Comparison of ENCODE assay signal across 9 cellular contexts in genomic region chr6:28635547-28636158, GRCh38.
A peak's percentile ranks its signal among the peaks of the same experiment; 100 is the strongest.
DNase-seq lines count a peak whose midpoint lies in the region; ATAC-seq and TF ChIP-seq lines count a peak whose summit lies in the region.
"Had no signal": no experiment of that assay in that cellular context is flagged by ENCODE, and none has a peak within 500 bp of the region (broad histone marks: within the 10 kb centered on the region; RNA-seq: fewer than 3 reads in every experiment).

No MANE protein-coding gene starts in this region.

- intact Hi-C loops in left ventricle myocardium superior (cut with micrococcal nuclease) = no loop called here

- no peak overlapping the region for H3K9ac ChIP-seq in iPS-18a (ENCODE audit: low read length)

- no peak overlapping the region for H3K27ac Mint-ChIP-seq in activated T-helper 17 cell treated with anti-CD3 and anti-CD28 coated beads, Interleukin-2, amount 50 U/mL, for 72 hours
- H3K27ac Mint-ChIP-seq in type B pancreatic cell = peak overlapping the region; percentile 29

- H3K27me3 ChIP-seq in right atrium auricular region (no peaks in the 10 kb centered on the region), iPS-18a (ENCODE audit: control insufficient read depth, insufficient read depth, low read length) (peaks cover 47% of the 10 kb centered on the region)

- peaks cover 11% of the 10 kb centered on the region for H3K9me3 Mint-ChIP-seq in activated T-helper 17 cell treated with anti-CD3 and anti-CD28 coated beads, Interleukin-2, amount 50 U/mL, for 72 hours
- H3K9me3 Mint-ChIP-seq in type B pancreatic cell = no peaks in the 10 kb centered on the region

- H3K4me3 ChIP-seq in right atrium auricular region (peak overlapping the region; percentile 40 to 43), iPS-18a (ENCODE audit: low read length) (peak overlapping the region; percentile 82)

- H3K4me1 Mint-ChIP-seq in activated T-helper 17 cell treated with anti-CD3 and anti-CD28 coated beads, Interleukin-2, amount 50 U/mL, for 72 hours = peaks cover 4% of the 10 kb centered on the region
- H3K4me1 Mint-ChIP-seq in type B pancreatic cell (ENCODE audit: unreplicated experiment) = peaks cover 13% of the 10 kb centered on the region

- TF ChIP-seq CTCF in right atrium auricular region (IDR thresholded peaks at IDR 0.05) = no peak
- no peak for TF ChIP-seq CTCF in type B pancreatic cell (conservative IDR thresholded peaks at IDR 0.05)

- DNase-seq in right atrium auricular region (ENCODE audit: low spot score) (no peak), left ventricle myocardium superior (no peak), type B pancreatic cell (ENCODE audit: extremely low spot score, unreplicated experiment) (no peak), RPMI8226 (no peak)
- DNase-seq in stimulated activated CD4-positive, alpha-beta T cell treated with anti-CD3 and anti-CD28 coated beads, Interleukin-4, amount 100 ng/mL, for 1 hour = no peak
- DNase-seq: Karpas-422 had no signal

- H3K27ac ChIP-seq in right atrium auricular region (peak overlapping the region in 1 of 2 donors; percentile 59), iPS-18a (ENCODE audit: low read length) (no peak overlapping the region)

- no peaks in the 10 kb centered on the region for H3K36me3 ChIP-seq in right atrium auricular region
- H3K36me3 ChIP-seq in iPS-18a (ENCODE audit: control insufficient read depth, low read depth, low read length) = no peaks in the 10 kb centered on the region

- no peak for ATAC-seq in left ventricle myocardium superior
- ATAC-seq in activated T-helper 17 cell treated with anti-CD3 and anti-CD28 coated beads, Interleukin-2, amount 50 U/mL, for 72 hours (replicated peaks) = no peak
- ATAC-seq in HG02970 (IDR thresholded peaks at IDR 0.05; ENCODE audit: low FRiP score, unreplicated experiment) = no peak

- H3K9me3 ChIP-seq in right atrium auricular region (no peaks in the 10 kb centered on the region), iPS-18a (ENCODE audit: control insufficient read depth, low read depth, low read length) (no peaks in the 10 kb centered on the region)

- H3K4me3 Mint-ChIP-seq in activated T-helper 17 cell treated with anti-CD3 and anti-CD28 coated beads, Interleukin-2, amount 50 U/mL, for 72 hours = peak overlapping the region; percentile 3
- H3K4me3 Mint-ChIP-seq in type B pancreatic cell = peak overlapping the region; percentile 96

- peaks cover 74% of the 10 kb centered on the region for H3K27me3 Mint-ChIP-seq in activated T-helper 17 cell treated with anti-CD3 and anti-CD28 coated beads, Interleukin-2, amount 50 U/mL, for 72 hours
- H3K27me3 Mint-ChIP-seq in type B pancreatic cell = peaks cover 41% of the 10 kb centered on the region

- H3K4me1 ChIP-seq in right atrium auricular region (peaks cover 0 to 11% of the 10 kb centered on the region in 2 donors), iPS-18a (ENCODE audit: control insufficient read depth, low read depth, low read length) (peaks cover 8% of the 10 kb centered on the region)

- H3K36me3 Mint-ChIP-seq in activated T-helper 17 cell treated with anti-CD3 and anti-CD28 coated beads, Interleukin-2, amount 50 U/mL, for 72 hours (ENCODE audit: low read depth) = no peaks in the 10 kb centered on the region
- H3K36me3 Mint-ChIP-seq in type B pancreatic cell = no peaks in the 10 kb centered on the region
